In the genomic region with DNA sequence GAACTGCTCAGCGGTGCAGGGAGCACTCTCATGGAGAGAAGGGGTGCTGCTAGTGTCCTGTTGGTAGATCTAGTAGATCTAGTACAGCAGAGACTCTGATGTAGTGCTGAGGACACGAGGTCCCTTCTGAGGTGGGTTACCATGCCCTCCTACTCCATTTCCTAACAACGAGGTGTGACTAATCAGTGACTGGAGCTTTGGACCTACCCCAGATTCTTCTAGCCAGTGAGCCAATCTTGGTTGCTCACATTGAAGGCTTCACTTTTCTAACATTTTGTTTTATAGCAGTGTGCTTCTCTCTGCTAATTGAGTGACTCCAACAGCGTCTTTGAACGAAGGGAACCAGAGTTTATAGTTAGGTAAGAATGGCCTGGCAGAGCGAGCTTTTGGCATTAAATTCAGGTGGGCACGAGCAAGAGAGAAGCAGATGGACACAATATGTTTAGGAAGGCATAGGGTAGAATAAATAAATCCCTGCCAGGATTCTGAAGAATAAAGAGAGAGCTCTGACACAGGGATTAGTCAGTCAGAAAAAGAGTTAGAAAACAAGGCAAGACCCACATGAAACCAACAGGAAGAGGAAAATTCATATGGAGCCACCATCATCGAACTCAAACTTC, we compare ENCODE assay signal across 25 cellular contexts.
"Had no signal": no experiment of that assay in that cellular context is flagged by ENCODE, and none has a peak within 500 bp of the region (broad histone marks: within the 10 kb centered on the region; RNA-seq: fewer than 3 reads in every experiment).

No MANE protein-coding gene starts in this region.

- H3K9me3 ChIP-seq: body of pancreas, gastrocnemius medialis, left lung, psoas muscle, sigmoid colon, transverse colon had no signal

- H2AFZ ChIP-seq: neural progenitor cell, parathyroid adenoma had no signal

- H3K27ac ChIP-seq: body of pancreas, cardiac muscle cell, gastrocnemius medialis, left lung, neural progenitor cell, parathyroid adenoma, psoas muscle, sigmoid colon, transverse colon had no signal

- ATAC-seq: activated CD8-positive, alpha-beta T cell treated with anti-CD3 and anti-CD28 coated beads for 36 hours; activated naive CD4-positive, alpha-beta T cell treated with anti-CD3 and anti-CD28 coated beads, Interleukin-2, amount 50 U/mL, for 72 hours; body of pancreas; gastrocnemius medialis; left lung; natural killer cell; psoas muscle; T-helper 17 cell had no signal

- H3K36me3 ChIP-seq: cardiac muscle cell, left lung, neural progenitor cell, sigmoid colon, transverse colon had no signal

- H3K4me3 ChIP-seq: body of pancreas, cardiac muscle cell, gastrocnemius medialis, left lung, lung, neural progenitor cell, psoas muscle, sigmoid colon, transverse colon had no signal

- H3K4me1 ChIP-seq: gastrocnemius medialis, left lung, neural progenitor cell, parathyroid adenoma, psoas muscle, transverse colon had no signal

- H3K79me2 ChIP-seq: parathyroid adenoma had no signal

- H3K27me3 ChIP-seq: body of pancreas, cardiac muscle cell, gastrocnemius medialis, left lung, neural progenitor cell, sigmoid colon, transverse colon had no signal

- DNase-seq: activated B cell treated with CpG ODN at 0.5 μM for 24 hours; activated CD4-positive, alpha-beta T cell treated with anti-CD3 and anti-CD28 coated beads, Interleukin-2, amount 50 U/mL, for 1 hour; activated CD8-positive, alpha-beta T cell treated with anti-CD3 and anti-CD28 coated beads for 36 hours; activated naive CD4-positive, alpha-beta T cell; activated T-cell treated with anti-CD3 and anti-CD28 coated beads, Interleukin-2, amount 50 U/mL, for 48 hours; body of pancreas; gastrocnemius medialis; glutamatergic neuron; left lung; mesendoderm; natural killer cell; occipital lobe; psoas muscle; sigmoid colon; stimulated activated CD4-positive, alpha-beta T cell treated with anti-CD3 and anti-CD28 coated beads, Interleukin-15, amount 100 ng/mL, for 24 hours; stimulated activated CD4-positive, alpha-beta T cell treated with anti-CD3 and anti-CD28 coated beads, Interleukin-2, amount 100 ng/mL, for 24 hours; stimulated activated naive CD4-positive, alpha-beta T cell; T-helper 17 cell; T1000; transverse colon had no signal
